Comparison of ENCODE assay signal across 33 cellular contexts in the genomic region with DNA sequence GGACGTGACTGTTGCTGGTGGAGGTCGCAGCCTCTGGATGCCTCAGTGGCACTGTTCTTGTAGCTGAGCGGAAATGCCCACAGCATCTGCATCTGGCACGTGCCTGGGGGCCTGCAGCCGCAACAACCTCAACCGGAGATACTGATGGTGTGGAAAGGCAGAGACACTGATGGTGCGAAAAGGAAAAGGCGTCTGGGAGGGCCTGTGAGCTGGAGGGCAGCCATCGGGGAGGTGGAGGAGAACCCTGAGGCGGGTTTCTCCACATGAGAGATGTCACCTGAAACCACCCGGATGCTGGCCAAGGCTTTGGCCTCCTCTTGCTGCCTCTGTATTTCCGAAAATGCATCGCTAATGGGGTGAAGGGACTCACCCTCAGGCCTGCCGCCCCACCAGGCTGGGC.
"Had no signal": no experiment of that assay in that cellular context is flagged by ENCODE, and none has a peak within 500 bp of the region (broad histone marks: within the 10 kb centered on the region; RNA-seq: fewer than 3 reads in every experiment).

No MANE protein-coding gene starts in this region.

- H3K4me3 Mint-ChIP-seq: activated B cell treated with CpG ODN at 0.5 μM for 24 hours; activated CD4-positive, alpha-beta memory T cell treated with anti-CD3 and anti-CD28 coated beads for 36 hours; activated naive CD4-positive, alpha-beta T cell treated with anti-CD3 and anti-CD28 coated beads, Interleukin-2, amount 10 ng/mL, durations not matched to agents 7 days and 5 days; activated naive CD8-positive, alpha-beta T cell; activated naive CD8-positive, alpha-beta T cell treated with anti-CD3 and anti-CD28 coated beads, Interleukin-2, amount 50 U/mL, for 24 hours; activated T-cell treated with anti-CD3 and anti-CD28 coated beads, Interleukin-2, amount 50 U/mL, for 4 hours had no signal

- H3K9me3 ChIP-seq: colonic mucosa had no signal

- H3K36me3 ChIP-seq: brain microvascular endothelial cell, colonic mucosa had no signal

- H3K4me1 ChIP-seq: colonic mucosa had no signal

- H3K27ac Mint-ChIP-seq: activated B cell treated with CpG ODN at 0.5 μM for 24 hours; activated CD4-positive, alpha-beta memory T cell treated with anti-CD3 and anti-CD28 coated beads for 36 hours; activated naive CD4-positive, alpha-beta T cell treated with anti-CD3 and anti-CD28 coated beads, Interleukin-2, amount 10 ng/mL, durations not matched to agents 7 days and 5 days; activated naive CD8-positive, alpha-beta T cell; activated naive CD8-positive, alpha-beta T cell treated with anti-CD3 and anti-CD28 coated beads, Interleukin-2, amount 50 U/mL, for 24 hours had no signal

- H3K4me3 ChIP-seq: colonic mucosa had no signal

- DNase-seq: activated B cell treated with CpG ODN at 0.5 μM for 24 hours; activated CD4-positive, alpha-beta memory T cell treated with anti-CD3 and anti-CD28 coated beads for 36 hours; activated CD4-positive, alpha-beta T cell treated with anti-CD3 and anti-CD28 coated beads for 4 hours; activated CD4-positive, alpha-beta T cell treated with anti-CD3 and anti-CD28 coated beads, Interleukin-2, amount 50 U/mL, for 1 hour; activated CD4-positive, CD25-positive, alpha-beta regulatory T cell treated with anti-CD3 and anti-CD28 coated beads, Interleukin-2, amount 50 U/mL, for 72 hours; activated CD8-positive, alpha-beta memory T cell treated with anti-CD3 and anti-CD28 coated beads, Interleukin-2, amount 50 U/mL, for 4 hours; activated effector memory CD4-positive, alpha-beta T cell treated with Interleukin-2 at 50 U/mL for 16 hours; activated naive CD4-positive, alpha-beta T cell treated with anti-CD3 and anti-CD28 coated beads, Interleukin-2, amount 10 ng/mL, durations not matched to agents 7 days and 5 days; activated naive CD8-positive, alpha-beta T cell treated with anti-CD3 and anti-CD28 coated beads, Interleukin-2, amount 50 U/mL, for 24 hours; activated T-cell treated with anti-CD3 and anti-CD28 coated beads for 4 hours; activated T-cell treated with anti-CD3 and anti-CD28 coated beads, Interleukin-2, amount 50 U/mL, for 4 hours; anterior cingulate cortex; brain microvascular endothelial cell; central memory CD4-positive, alpha-beta T cell; colonic mucosa; KG1; NCI-H1105; NCI-H1417 treated with DMSO at 0.1 percent for 48 hours; NCI-H1694; NCI-H1930; NCI-H2081 treated with DMSO at 0.1 percent for 48 hours; NCI-H510A; NCI-H526; NCI-H748 treated with DMSO at 0.1 percent for 48 hours; OCI-M1; SIG-M5; SW 1271; T-helper 1 cell; T-helper 2 cell; T-helper 9 cell had no signal

- H3K27ac ChIP-seq: brain microvascular endothelial cell, colonic mucosa, RWPE1, VCaP had no signal

- H3K36me3 Mint-ChIP-seq: activated CD4-positive, alpha-beta memory T cell treated with anti-CD3 and anti-CD28 coated beads for 36 hours; activated naive CD4-positive, alpha-beta T cell treated with anti-CD3 and anti-CD28 coated beads, Interleukin-2, amount 10 ng/mL, durations not matched to agents 7 days and 5 days; activated naive CD8-positive, alpha-beta T cell had no signal

- H3K9me3 Mint-ChIP-seq: activated B cell treated with CpG ODN at 0.5 μM for 24 hours; activated T-cell treated with anti-CD3 and anti-CD28 coated beads, Interleukin-2, amount 50 U/mL, for 4 hours had no signal

- H3K27me3 Mint-ChIP-seq: activated B cell treated with CpG ODN at 0.5 μM for 24 hours; activated naive CD4-positive, alpha-beta T cell treated with anti-CD3 and anti-CD28 coated beads, Interleukin-2, amount 10 ng/mL, durations not matched to agents 7 days and 5 days had no signal

- H3K4me1 Mint-ChIP-seq: activated B cell treated with CpG ODN at 0.5 μM for 24 hours; activated naive CD4-positive, alpha-beta T cell treated with anti-CD3 and anti-CD28 coated beads, Interleukin-2, amount 10 ng/mL, durations not matched to agents 7 days and 5 days; activated naive CD8-positive, alpha-beta T cell treated with anti-CD3 and anti-CD28 coated beads, Interleukin-2, amount 50 U/mL, for 24 hours had no signal

- H3K27me3 ChIP-seq: brain microvascular endothelial cell, colonic mucosa had no signal
